Comparison of ENCODE assay signal across 1 cellular context in genomic region chr1:92080128-92080985, GRCh38.
TF ChIP-seq lines count a peak whose summit lies in the region.

BTBD8 (plus strand) TSS chr1:92080345; CDS start chr1:92080572, 227 bp downstream.

TF ChIP-seq in GM12878, 131 proteins besides CTCF, POLR2A, EP300 and RAD21 (continued from another document):
- TF ChIP-seq E4F1 (IDR thresholded peaks at IDR 0.05; ENCODE audit: borderline replicate concordance, partially characterized antibody), result no peak
- TF ChIP-seq ESRRA (IDR thresholded peaks at IDR 0.05; ENCODE audit: low read length), result no peak
- TF ChIP-seq BHLHE40 (IDR thresholded peaks at IDR 0.05; ENCODE audit: borderline replicate concordance in 1 of 2, low read depth in 2 of 2, low read length in 1 of 2), result no peak
- no peak for TF ChIP-seq PRDM15 (CRISPR knock-in tag; IDR thresholded peaks at IDR 0.05)
- TF ChIP-seq CBFB (IDR thresholded peaks at IDR 0.05; ENCODE audit: low read depth), result no peak
- TF ChIP-seq DPF2 (IDR thresholded peaks at IDR 0.05), result 0 out of 2 replicates have a peak, but pooled peaks have one; percentile 20
- TF ChIP-seq ZSCAN29 (IDR thresholded peaks at IDR 0.05), result no peak
- TF ChIP-seq CBX5 (IDR thresholded peaks at IDR 0.05; ENCODE audit: low read depth), result no peak
- peak; percentile 45; the same call in 1 of the 2 replicates for TF ChIP-seq FOXK2 (IDR thresholded peaks at IDR 0.05)
- no peak for TF ChIP-seq MYC (IDR thresholded peaks at IDR 0.05; ENCODE audit: insufficient read depth, insufficient read length, insufficient replicate concordance, low read length, severe bottlenecking)
- no peak for TF ChIP-seq TAF1 (IDR thresholded peaks at IDR 0.05; ENCODE audit: borderline replicate concordance, low read depth, low read length)
- no peak for TF ChIP-seq ZNF384 (IDR thresholded peaks at IDR 0.05; ENCODE audit: borderline replicate concordance, low read depth, low read length)
- no peak for TF ChIP-seq NFIC (IDR thresholded peaks at IDR 0.05; ENCODE audit: low read depth, low read length)
- no peak for TF ChIP-seq ZBTB40 (IDR thresholded peaks at IDR 0.05; ENCODE audit: borderline replicate concordance)
